Comparison of ENCODE assay signal across 8 cellular contexts in the genomic region with DNA sequence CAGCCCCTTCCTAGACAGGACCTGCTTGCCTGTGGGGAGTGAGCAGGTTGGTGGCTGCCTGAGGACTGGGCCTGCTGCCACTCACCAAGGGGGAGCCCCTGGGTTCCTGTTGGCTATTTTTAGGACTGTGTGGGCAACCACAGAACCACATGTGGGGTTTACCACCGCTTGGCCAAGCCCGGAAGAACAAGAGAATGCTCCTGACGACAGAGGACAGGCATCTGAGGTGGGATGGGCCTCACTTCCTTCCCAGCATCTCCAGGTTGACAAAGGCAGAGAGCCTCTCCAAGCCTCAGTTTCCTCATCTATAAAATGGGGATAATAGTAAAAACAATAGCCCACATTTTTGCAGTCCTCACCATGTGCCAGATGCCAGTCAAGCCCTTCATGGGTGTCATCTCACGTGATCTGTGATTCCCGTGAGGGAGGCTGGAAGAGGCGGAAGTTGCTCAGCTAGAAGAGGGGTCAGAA. TPM values are rescaled to one million over a fixed set of nuclear protein-coding genes. Genes with fewer than 3 reads are reported as not detected.
A peak's percentile ranks its signal among the peaks of the same experiment; 100 is the strongest.
DNase-seq lines count a peak whose midpoint lies in the region; ATAC-seq and TF ChIP-seq lines count a peak whose summit lies in the region.

No MANE protein-coding gene starts in this region.

- peak; percentile 69 for DNase-seq in LHCN-M2 (ENCODE audit: low read depth)
- peak in 1 of 2 donors; percentile 75 for DNase-seq in activated naive CD4-positive, alpha-beta T cell treated with anti-CD3 and anti-CD28 coated beads, Interleukin-2, amount 50 U/mL, for 72 hours (ENCODE audit: low spot score in 2 of 2)
- DNase-seq in stimulated activated CD8-positive, alpha-beta memory T cell treated with anti-CD3 and anti-CD28 coated beads, Interleukin-15, amount 100 ng/mL, for 24 hours (ENCODE audit: low read depth), result peak; percentile 22
- no peak for DNase-seq in dedifferentiated amniotic fluid mesenchymal stem cell (ENCODE audit: extremely low spot score)
- DNase-seq in foreskin fibroblast, result no peak
- no peak for DNase-seq in Right ventricle myocardium superior

- TF ChIP-seq CTCF in foreskin fibroblast (IDR thresholded peaks at IDR 0.05; ENCODE audit: low read depth, low read length), result no peak

- H3K36me3 Mint-ChIP-seq in activated naive CD4-positive, alpha-beta T cell treated with anti-CD3 and anti-CD28 coated beads, Interleukin-2, amount 50 U/mL, for 72 hours, result peaks cover 8 to 13% of the 10 kb centered on the region in 2 donors

- no peak overlapping the region for H3K4me3 ChIP-seq in foreskin fibroblast (ENCODE audit: low read depth in 1 of 2, low read length in 2 of 2)

- peaks cover 6 to 13% of the 10 kb centered on the region in 2 donors for H3K9me3 Mint-ChIP-seq in activated naive CD4-positive, alpha-beta T cell treated with anti-CD3 and anti-CD28 coated beads, Interleukin-2, amount 50 U/mL, for 72 hours

- intact Hi-C loops in Right ventricle myocardium superior (cut with DNase I), result no loop called here

- peak overlapping the region in 1 of 2 donors; percentile 11 for H3K27ac Mint-ChIP-seq in activated naive CD4-positive, alpha-beta T cell treated with anti-CD3 and anti-CD28 coated beads, Interleukin-2, amount 50 U/mL, for 72 hours

- ATAC-seq in GM18505 (IDR thresholded peaks at IDR 0.05; ENCODE audit: unreplicated experiment), result peak; percentile 87
- peak; percentile 83 for ATAC-seq in GM21786 (IDR thresholded peaks at IDR 0.05; ENCODE audit: unreplicated experiment)
- peak; percentile 49 to 93 for ATAC-seq in activated naive CD4-positive, alpha-beta T cell treated with anti-CD3 and anti-CD28 coated beads, Interleukin-2, amount 50 U/mL, for 72 hours
- ATAC-seq in Right ventricle myocardium superior (ENCODE audit: poor library complexity), result no peak

- TF ChIP-seq POLR2A in GM18505 (IDR thresholded peaks at IDR 0.05; ENCODE audit: borderline replicate concordance, extremely low read depth, insufficient read depth, insufficient read length), result no peak

RNA-seq across cellular contexts. Expression of a gene that starts 43.6 kb away (rescaled TPM):
- total RNA-seq in LHCN-M2 (2014; rRNA removed) (0.06 TPM in 2 replicates), Right ventricle myocardium superior (30.3 TPM)
- 1.6 TPM for polyA plus RNA-seq in LHCN-M2 (2012)
- total RNA-seq in activated naive CD4-positive, alpha-beta T cell treated with anti-CD3 and anti-CD28 coated beads, Interleukin-2, amount 50 U/mL, for 72 hours, result under 1 TPM; 0.30 to 0.43 TPM

Comparison
In these comparisons a context has a peak if more than half of its experiments do, and no peak if none do; other contexts are left out.
1. DNase-seq: peak in LHCN-M2 (single experiment) and stimulated activated CD8-positive, alpha-beta memory T cell treated with anti-CD3 and anti-CD28 coated beads, Interleukin-15, amount 100 ng/mL, for 24 hours (single experiment); none in dedifferentiated amniotic fluid mesenchymal stem cell (single experiment), foreskin fibroblast (0 of 2) and Right ventricle myocardium superior (single experiment).
2. RNA of a gene that starts 43.6 kb away (total RNA-seq): 30.3 TPM in Right ventricle myocardium superior (single experiment); 0.30 to 0.43 TPM in activated naive CD4-positive, alpha-beta T cell treated with anti-CD3 and anti-CD28 coated beads, Interleukin-2, amount 50 U/mL, for 72 hours and 0.06 TPM in LHCN-M2; every median in the first group is over 10 times any median in the second.